ENCODE assay signal across 2 cellular contexts in genomic region chr1:12071892-12072291, GRCh38.
TF ChIP-seq lines count a peak whose summit lies in the region.

No MANE protein-coding gene starts in this region.

TF ChIP-seq in HepG2, 621 proteins besides CTCF, POLR2A, EP300 and RAD21:
- TF ChIP-seq ZNF251 (CRISPR knock-in tag; IDR thresholded peaks at IDR 0.05): no peak
- peak; percentile 74 for TF ChIP-seq ZNF629 (CRISPR knock-in tag; conservative IDR thresholded peaks at IDR 0.05)

TF ChIP-seq in GM12878, 131 proteins besides CTCF, POLR2A, EP300 and RAD21:
- TF ChIP-seq ATF3 (IDR thresholded peaks at IDR 0.05; ENCODE audit: borderline replicate concordance, extremely low read depth, low read depth, low read length) (no peak), SUZ12 (IDR thresholded peaks at IDR 0.05; ENCODE audit: unreplicated experiment) (no peak), SMARCA5 (IDR thresholded peaks at IDR 0.05) (0 out of 2 replicates have a peak, but pooled peaks have one; percentile 50), KLF5 (IDR thresholded peaks at IDR 0.05; ENCODE audit: partially characterized antibody) (no peak), ZNF217 (IDR thresholded peaks at IDR 0.05) (peak; percentile 37; the same call in 1 of the 2 replicates), BCLAF1 (IDR thresholded peaks at IDR 0.05) (no peak)
